34 cellular contexts compared by ENCODE assay signal in the genomic region with DNA sequence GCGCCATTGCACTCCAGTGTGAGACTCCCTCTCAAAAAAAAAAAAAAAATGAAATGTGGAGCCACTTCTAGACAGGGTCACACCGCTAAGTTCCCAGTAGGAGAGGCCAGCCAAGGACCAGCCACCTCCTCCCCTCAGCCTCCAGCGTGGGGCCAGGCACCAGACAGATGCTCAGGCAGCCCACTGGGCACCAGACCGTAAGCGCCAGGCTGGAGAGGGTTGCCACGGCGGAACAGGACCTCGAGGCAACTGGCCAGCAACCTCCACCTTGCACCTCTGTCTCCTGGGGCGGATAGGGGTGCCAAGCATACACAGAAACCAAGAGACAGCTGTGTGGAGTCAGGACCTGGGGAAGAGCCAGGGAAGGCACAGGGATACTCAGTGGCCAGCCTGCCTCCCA.
"Had no signal": no experiment of that assay in that cellular context is flagged by ENCODE, and none has a peak within 500 bp of the region (broad histone marks: within the 10 kb centered on the region; RNA-seq: fewer than 3 reads in every experiment).

No MANE protein-coding gene starts in this region.

- DNase-seq: Karpas-422, Kasumi-1, MG63, MM.1S, MV-4-11, NCI-H1048, NCI-H1092, NCI-H1092 treated with DMSO at 0.1 percent for 48 hours, NCI-H1105, NCI-H1105 treated with DMSO at 0.1 percent for 48 hours, NCI-H1417, NCI-H1417 treated with DMSO at 0.1 percent for 48 hours, NCI-H1436, NCI-H1436 treated with DMSO at 0.1 percent for 48 hours, NCI-H146, NCI-H1694, NCI-H1694 treated with DMSO at 0.1 percent for 48 hours, NCI-H187, NCI-H187 treated with DMSO at 0.1 percent for 48 hours, NCI-H1930, NCI-H2029, NCI-H2029 treated with DMSO at 0.1 percent for 48 hours, NCI-H2081, NCI-H2081 treated with DMSO at 0.1 percent for 48 hours, NCI-H2107, NCI-H2171, NCI-H2171 treated with DMSO at 0.1 percent for 48 hours, NCI-H2227 treated with DMSO at 0.1 percent for 48 hours, NCI-H226, NCI-H345, NCI-H446, NCI-H446 treated with DMSO at 0.1 percent for 48 hours, NCI-H510A, NCI-H510A treated with DMSO at 0.1 percent for 48 hours had no signal

- H3K36me3 ChIP-seq: MG63 had no signal

- H3K9me3 ChIP-seq: MG63 had no signal

- H3K4me3 ChIP-seq: MG63 had no signal

- H3K27me3 ChIP-seq: MG63 had no signal
